Comparison of ENCODE assay signal across 17 cellular contexts in the genomic region with DNA sequence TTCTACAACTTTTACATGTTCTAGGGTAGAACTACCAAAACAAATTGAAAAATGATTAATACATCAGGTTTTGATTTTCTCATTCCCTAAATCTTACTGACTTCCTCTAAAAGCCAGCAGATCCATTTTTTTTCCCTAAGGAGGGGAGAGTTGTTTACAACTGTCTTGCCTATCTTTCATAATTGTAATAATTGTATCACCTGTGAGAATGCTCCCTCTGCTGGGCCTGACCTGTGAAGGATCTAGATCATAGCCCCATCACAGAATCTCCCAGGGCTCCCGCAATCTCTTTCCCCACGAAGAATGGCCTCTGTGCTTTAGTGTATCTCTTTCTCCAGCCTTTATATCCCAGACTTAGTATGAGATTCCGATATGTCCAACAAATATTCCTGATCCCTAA. TPM values are rescaled to one million over a fixed set of nuclear protein-coding genes. Genes with fewer than 3 reads are reported as not detected.
DNase-seq lines count a peak whose midpoint lies in the region; ATAC-seq, FAIRE-seq and TF ChIP-seq lines count a peak whose summit lies in the region.
"Had no signal": no experiment of that assay in that cellular context is flagged by ENCODE, and none has a peak within 500 bp of the region (broad histone marks: within the 10 kb centered on the region; RNA-seq: fewer than 3 reads in every experiment).

No MANE protein-coding gene starts in this region.

- no peak overlapping the region for H2AFZ ChIP-seq in GM12878 (ENCODE audit: control insufficient read depth, low read depth, low read length)

- no peaks in the 10 kb centered on the region for H3K36me3 Mint-ChIP-seq in natural killer cell
- no peaks in the 10 kb centered on the region for H3K36me3 Mint-ChIP-seq in natural killer cell treated with Interleukin-12 subunit alpha and Interleukin-12 subunit beta and Interleukin-15 and Interleukin-18, amount 100 ng/mL, for 72 hours
- H3K36me3 Mint-ChIP-seq: CD4-positive, CD25-positive, alpha-beta regulatory T cell had no signal

- CTCF ChIA-PET in GM12878 (lab: Yijun Ruan, JAX) = interaction anchor here (0.8 to 14.3 kb wide), 15 partner anchors 12 to 62 kb away, joined by 3 to 96 read pairs (median 6); a partner anchor contains a TSS

- WGBS in GM12878 (ENCODE audit: insufficient coverage, insufficient replicate concordance, low lambda C conversion rate, missing lambda C conversion rate) = 68% methylated on average over 3 of the region's 3 CpGs
- WGBS in thyroid gland, 2 donors = 93 to 97% methylated on average over 3 of the region's 3 CpGs

- RAD21 ChIA-PET in GM12878 (lab: Charles Lee; ENCODE audit: unreplicated experiment) = interaction anchor here (1.2 to 2.6 kb wide), 5 partner anchors 12 to 41 kb away, joined by 3 to 12 read pairs (median 4); no protein-coding TSS in a partner anchor

- no peak overlapping the region for H3K4me3 Mint-ChIP-seq in natural killer cell
- H3K4me3 Mint-ChIP-seq in natural killer cell treated with Interleukin-12 subunit alpha and Interleukin-12 subunit beta and Interleukin-15 and Interleukin-18, amount 100 ng/mL, for 72 hours = no peak overlapping the region
- H3K4me3 Mint-ChIP-seq: activated T-helper 17 cell treated with anti-CD3 and anti-CD28 coated beads, Interleukin-2, amount 50 U/mL, for 72 hours had no signal

- peak; percentile 46; the same call in 1 of the 2 replicates for TF ChIP-seq RAD21 in GM12878 (IDR thresholded peaks at IDR 0.05; ENCODE audit: insufficient read depth, low read depth, low read length)

- ATAC-seq in natural killer cell = peak in 2 of 3 donors; percentile 26 to 47
- ATAC-seq in natural killer cell treated with Interleukin-12 subunit alpha and Interleukin-12 subunit beta and Interleukin-15 and Interleukin-18, amount 100 ng/mL, for 72 hours = no peak
- ATAC-seq in GM12878 = no peak
- no peak for ATAC-seq in stimulated activated naive CD8-positive, alpha-beta T cell treated with anti-CD3 and anti-CD28 coated beads, Interleukin-15, Interleukin-2, amounts not matched to agents 100 U/mL and 50 U/mL, for 24 hours
- ATAC-seq in HG02610 (IDR thresholded peaks at IDR 0.05; ENCODE audit: unreplicated experiment) = no peak
- ATAC-seq: activated T-helper 17 cell treated with anti-CD3 and anti-CD28 coated beads, Interleukin-2, amount 50 U/mL, for 72 hours; body of pancreas; left lung had no signal

- TF ChIP-seq POLR2A in GM12878 (IDR thresholded peaks at IDR 0.05; ENCODE audit: low read depth, low read length) (no peak), thyroid gland (IDR thresholded peaks at IDR 0.05) (no peak)

- SMC1A ChIA-PET in GM12878 (lab: Charles Lee; ENCODE audit: uncharacterized antibody, unreplicated experiment) = interaction anchor here (1.0 to 5.3 kb wide), 8 partner anchors 12 to 88 kb away, joined by 3 to 60 read pairs (median 4); a partner anchor contains a TSS

- no TSS peak for BruUV-seq in GM12878 (replicated peaks; lab: Mats Ljungman, UMichigan)

- H3K4me1 ChIP-seq in GM12878 (ENCODE audit: control insufficient read depth, insufficient read depth, low read length) (peaks cover 12% of the 10 kb centered on the region), thyroid gland (peaks cover 5 to 6% of the 10 kb centered on the region in 2 donors)

- H3K9ac ChIP-seq in GM12878 (ENCODE audit: control insufficient read depth, insufficient read depth, low read length) = no peak overlapping the region

- peaks cover 30 to 42% of the 10 kb centered on the region in 2 donors for H3K27me3 Mint-ChIP-seq in natural killer cell (ENCODE audit: low read depth in 2 of 2)
- peaks cover 35 to 57% of the 10 kb centered on the region in 2 donors for H3K27me3 Mint-ChIP-seq in natural killer cell treated with Interleukin-12 subunit alpha and Interleukin-12 subunit beta and Interleukin-15 and Interleukin-18, amount 100 ng/mL, for 72 hours

- no peaks in the 10 kb centered on the region for H3K9me3 Mint-ChIP-seq in natural killer cell
- H3K9me3 Mint-ChIP-seq in natural killer cell treated with Interleukin-12 subunit alpha and Interleukin-12 subunit beta and Interleukin-15 and Interleukin-18, amount 100 ng/mL, for 72 hours = no peaks in the 10 kb centered on the region
- H3K9me3 Mint-ChIP-seq: activated T-helper 17 cell treated with anti-CD3 and anti-CD28 coated beads, Interleukin-2, amount 50 U/mL, for 72 hours had no signal

- H3K79me2 ChIP-seq in GM12878 (ENCODE audit: control insufficient read depth, insufficient read depth, low read length) = peaks cover 28% of the 10 kb centered on the region

- H3K27ac Mint-ChIP-seq in natural killer cell = no peak overlapping the region
- no peak overlapping the region for H3K27ac Mint-ChIP-seq in natural killer cell treated with Interleukin-12 subunit alpha and Interleukin-12 subunit beta and Interleukin-15 and Interleukin-18, amount 100 ng/mL, for 72 hours
- H3K27ac Mint-ChIP-seq: activated T-helper 17 cell treated with anti-CD3 and anti-CD28 coated beads, Interleukin-2, amount 50 U/mL, for 72 hours; CD4-positive, CD25-positive, alpha-beta regulatory T cell had no signal

- FAIRE-seq in GM12878 (lab: Jason Lieb, UNC) = no peak
- FAIRE-seq: endometrium, GM19239 had no signal

- no peak overlapping the region for H3K4me2 ChIP-seq in GM12878 (ENCODE audit: control insufficient read depth, insufficient read depth)

- no peaks in the 10 kb centered on the region for H3K27me3 ChIP-seq in GM12878 (replicated peaks in 1 of 2; ENCODE audit: control insufficient read depth in 2 of 2, insufficient read depth in 2 of 2, low read length in 1 of 2)
- H3K27me3 ChIP-seq in thyroid gland = no peaks in the 10 kb centered on the region
- H3K27me3 ChIP-seq: body of pancreas, left lung had no signal

- POLR2A ChIA-PET in GM12878 (lab: Charles Lee) = interaction anchor here (1.1 to 17.8 kb wide), 4 partner anchors 11 to 31 kb away, joined by 4 to 441 read pairs (median 4); a partner anchor contains a TSS

- peak; percentile 9 for TF ChIP-seq CTCF in natural killer cell (IDR thresholded peaks at IDR 0.05)
- TF ChIP-seq CTCF in GM12878 (IDR thresholded peaks at IDR 0.05 in 2 of 3, conservative IDR thresholded peaks at IDR 0.05 in 1 of 3; ENCODE audit: control insufficient read depth in 2 of 3, extremely low read depth in 1 of 3, insufficient read depth in 1 of 3, low read depth in 3 of 3, low read length in 3 of 3) = peak; percentile 33 to 41 (median 39); a peak in 4 of 6 replicates
- TF ChIP-seq CTCF in thyroid gland (IDR thresholded peaks at IDR 0.05) = no peak

- H3K27ac ChIP-seq in GM12878 (ENCODE audit: control insufficient read depth, insufficient read depth) (no peak overlapping the region), thyroid gland (no peak overlapping the region)
- H3K27ac ChIP-seq: body of pancreas, left lung had no signal

- H3K36me3 ChIP-seq in GM12878 (ENCODE audit: control insufficient read depth in 2 of 2, insufficient read depth in 2 of 2, low read length in 1 of 2) (no peaks in the 10 kb centered on the region; a peak in 1 of 4 replicates), thyroid gland (no peaks in the 10 kb centered on the region)
- H3K36me3 ChIP-seq: left lung had no signal

- H3K9me3 ChIP-seq in GM12878 (replicated peaks; ENCODE audit: control insufficient read depth, insufficient read depth, low read length) = no peaks in the 10 kb centered on the region
- H3K9me3 ChIP-seq in thyroid gland = no peaks in the 10 kb centered on the region
- H3K9me3 ChIP-seq: body of pancreas, left lung had no signal

- DNase-seq in natural killer cell (no peak), HuH-7 (ENCODE audit: low spot score) (peak; percentile 41), GM12878 (ENCODE audit: low read depth, low spot score) (no peak), thyroid gland (no peak), NCI-H446 (lab: John Stamatoyannopoulos, UW) (no peak)
- DNase-seq in natural killer cell treated with Interleukin-12 subunit alpha and Interleukin-12 subunit beta and Interleukin-15 and Interleukin-18, amount 100 ng/mL, for 72 hours (ENCODE audit: low spot score) = no peak
- DNase-seq in stimulated activated naive CD8-positive, alpha-beta T cell treated with anti-CD3 and anti-CD28 coated beads, Interleukin-15, Interleukin-2, amounts not matched to agents 100 U/mL and 50 U/mL, for 24 hours = no peak
- DNase-seq: activated CD4-positive, alpha-beta T cell treated with anti-CD3 and anti-CD28 coated beads for 4 hours; body of pancreas; left lung; NCI-H1436 had no signal

- no peaks in the 10 kb centered on the region for H4K20me1 ChIP-seq in GM12878 (ENCODE audit: control insufficient read depth, insufficient read depth)

- peaks cover 0 to 4% of the 10 kb centered on the region in 2 donors for H3K4me1 Mint-ChIP-seq in natural killer cell
- H3K4me1 Mint-ChIP-seq in natural killer cell treated with Interleukin-12 subunit alpha and Interleukin-12 subunit beta and Interleukin-15 and Interleukin-18, amount 100 ng/mL, for 72 hours (ENCODE audit: low read depth in 2 of 2) = peaks cover 0 to 3% of the 10 kb centered on the region in 2 donors

- in situ Hi-C loops in GM12878 (cut with MboI) = no loop called here

- no peak for TF ChIP-seq EP300 in GM12878 (IDR thresholded peaks at IDR 0.05; ENCODE audit: borderline replicate concordance in 1 of 2, control insufficient read depth in 1 of 2, low read depth in 2 of 2, low read length in 2 of 2)

- intact Hi-C loops in natural killer cell (cut with micrococcal nuclease) (no loop called here), GM12878 (cut with micrococcal nuclease; ENCODE audit: unreplicated experiment) (loop anchor here (1.0 kb wide), 1 partner anchor 61 kb away; a partner anchor contains a TSS), thyroid gland (cut with DNase I) (no loop called here)

- no peak overlapping the region for H3K4me3 ChIP-seq in GM12878
- H3K4me3 ChIP-seq in thyroid gland (replicated peaks in 1 of 3) = no peak overlapping the region
- H3K4me3 ChIP-seq: body of pancreas, left lung had no signal

RNA-seq across cellular contexts. Expression of a gene that starts 9.1 kb away (rescaled TPM):
- total RNA-seq in natural killer cell (1 to 10 TPM in 1 of 3 donors, under 1 TPM in 2; 0.43 to 2.0 (median 0.93) TPM), GM12878 (2014; rRNA removed) (19.4 and 22.2 TPM in 2 replicates), GM12878 (2014; rRNA removed; fragmentation: Illumina TruSeq; extraction: Trizol) (11.9 TPM in 2 replicates), GM12878 (2021) (25.1 and 29.0 TPM in 2 replicates), thyroid gland (1 to 10 TPM in 3 of 4 donors, under 1 TPM in 1; 0.98 to 5.6 (median 2.2) TPM)
- total RNA-seq in natural killer cell treated with Interleukin-12 subunit alpha and Interleukin-12 subunit beta and Interleukin-15 and Interleukin-18, amount 100 ng/mL, for 72 hours = 1 to 10 TPM; 1.2 to 2.7 TPM
- 28.1 and 32.7 TPM in 2 replicates for total RNA-seq in GM12878 (2013; cell fraction: nucleolus; rRNA removed)
- 6.5 TPM for polyA plus RNA-seq in GM12878 (2011; ENCODE audit: low read depth)
- polyA plus RNA-seq in GM12878 (2011; rRNA removed) (37.6 and 40.9 TPM in 2 replicates), GM12878 (2014; fragmentation: Illumina TruSeq; extraction: Trizol) (16.2 and 16.6 TPM in 2 replicates), GM12878 (2014; fragmentation: Nextera tagmentation; extraction: Ambion mirVana) (1 to 10 TPM; 6.2 to 6.7 TPM), GM12878 (2014; rRNA removed) (32.8 and 33.3 TPM in 2 replicates), GM12878 (2016; fragmentation: Nextera tagmentation; extraction: Ambion mirVana) (10 to 100 TPM; 27.3 to 31.2 TPM)
- 50.1 and 55.1 TPM in 2 replicates for polyA plus RNA-seq in GM12878 (2011; cell fraction: cytosol; rRNA removed)
- 99.3 and 126 TPM in 2 replicates for polyA plus RNA-seq in GM12878 (2011; cell fraction: nucleus; rRNA removed)
- 13.4 and 15.8 TPM in 2 replicates for polyA plus RNA-seq in GM12878 (2012)
- polyA minus RNA-seq in GM12878 (2011; rRNA and poly(A)+ RNA removed) = 35.9 and 53.6 TPM in 2 replicates
- 12.8 and 14.6 TPM in 2 replicates for polyA minus RNA-seq in GM12878 (2011; cell fraction: cytosol; rRNA and poly(A)+ RNA removed)
- polyA minus RNA-seq in GM12878 (2011; cell fraction: nucleus; rRNA and poly(A)+ RNA removed) = 21.5 and 28.7 TPM in 2 replicates

RNA-seq across cellular contexts. Expression of a gene that starts 9.9 kb away (rescaled TPM):
- total RNA-seq in natural killer cell (10 to 100 TPM; 17.4 to 24.9 (median 23.9) TPM), GM12878 (2014; rRNA removed) (90.7 and 104 TPM in 2 replicates), GM12878 (2014; rRNA removed; fragmentation: Illumina TruSeq; extraction: Trizol) (28.3 and 31.0 TPM in 2 replicates), GM12878 (2021) (82.2 and 91.5 TPM in 2 replicates), thyroid gland (10 to 100 TPM; 14.4 to 19.4 (median 18.4) TPM)
- 10 to 100 TPM; 27.4 to 34.4 TPM for total RNA-seq in natural killer cell treated with Interleukin-12 subunit alpha and Interleukin-12 subunit beta and Interleukin-15 and Interleukin-18, amount 100 ng/mL, for 72 hours
- total RNA-seq in GM12878 (2013; cell fraction: nucleolus; rRNA removed) = 32.8 and 37.1 TPM in 2 replicates
- polyA plus RNA-seq in GM12878 (2011; ENCODE audit: low read depth) = 17.7 TPM
- polyA plus RNA-seq in GM12878 (2011; rRNA removed) (17.6 and 30.8 TPM in 2 replicates), GM12878 (2014; fragmentation: Illumina TruSeq; extraction: Trizol) (13.3 and 40.3 TPM in 2 replicates), GM12878 (2014; fragmentation: Nextera tagmentation; extraction: Ambion mirVana) (1 to 10 TPM; 1.4 to 6.3 TPM), GM12878 (2014; rRNA removed) (79.1 and 99.6 TPM in 2 replicates), GM12878 (2016; fragmentation: Nextera tagmentation; extraction: Ambion mirVana) (10 to 100 TPM; 81.6 to 89.4 TPM)
- polyA plus RNA-seq in GM12878 (2011; cell fraction: cytosol; rRNA removed) = 38.2 and 54.7 TPM in 2 replicates
- 79.5 and 102 TPM in 2 replicates for polyA plus RNA-seq in GM12878 (2011; cell fraction: nucleus; rRNA removed)
- 45.5 and 50.5 TPM in 2 replicates for polyA plus RNA-seq in GM12878 (2012)
- 19.7 and 49.8 TPM in 2 replicates for polyA minus RNA-seq in GM12878 (2011; rRNA and poly(A)+ RNA removed)
- polyA minus RNA-seq in GM12878 (2011; cell fraction: cytosol; rRNA and poly(A)+ RNA removed) = 18.7 and 22.8 TPM in 2 replicates
- 38.7 and 57.0 TPM in 2 replicates for polyA minus RNA-seq in GM12878 (2011; cell fraction: nucleus; rRNA and poly(A)+ RNA removed)

RNA-seq across cellular contexts. Expression of a gene that starts 14.9 kb away (rescaled TPM):
- total RNA-seq in natural killer cell = 10 to 100 TPM; 32.1 to 47.6 (median 45.2) TPM
- total RNA-seq in natural killer cell treated with Interleukin-12 subunit alpha and Interleukin-12 subunit beta and Interleukin-15 and Interleukin-18, amount 100 ng/mL, for 72 hours = 100 to 1,000 TPM in 1 of 2 donors, 10 to 100 TPM in 1; 93.1 to 100 TPM
- total RNA-seq in GM12878 (2013; cell fraction: nucleolus; rRNA removed) = 41.0 and 54.6 TPM in 2 replicates
- 73.9 and 77.4 TPM in 2 replicates for total RNA-seq in GM12878 (2014; rRNA removed)
- total RNA-seq in GM12878 (2014; rRNA removed; fragmentation: Illumina TruSeq; extraction: Trizol) = 48.7 and 51.8 TPM in 2 replicates
- total RNA-seq in GM12878 (2021) = 62.2 and 64.5 TPM in 2 replicates
- 24.0 TPM for polyA plus RNA-seq in GM12878 (2011; ENCODE audit: low read depth)
- 34.3 and 46.9 TPM in 2 replicates for polyA plus RNA-seq in GM12878 (2011; rRNA removed)
- polyA plus RNA-seq in GM12878 (2011; cell fraction: cytosol; rRNA removed) = 68.5 and 72.9 TPM in 2 replicates
- polyA plus RNA-seq in GM12878 (2011; cell fraction: nucleus; rRNA removed) = 110 and 113 TPM in 2 replicates
- 41.1 and 51.2 TPM in 2 replicates for polyA plus RNA-seq in GM12878 (2012)
- 39.7 and 45.1 TPM in 2 replicates for polyA plus RNA-seq in GM12878 (2014; fragmentation: Illumina TruSeq; extraction: Trizol)
- polyA plus RNA-seq in GM12878 (2014; fragmentation: Nextera tagmentation; extraction: Ambion mirVana) = 10 to 100 TPM; 42.3 to 46.4 TPM
- 68.3 and 70.5 TPM in 2 replicates for polyA plus RNA-seq in GM12878 (2014; rRNA removed)
- 10 to 100 TPM; 60.6 to 61.4 TPM for polyA plus RNA-seq in GM12878 (2016; fragmentation: Nextera tagmentation; extraction: Ambion mirVana)
- polyA minus RNA-seq in GM12878 (2011; rRNA and poly(A)+ RNA removed) = 47.2 and 71.4 TPM in 2 replicates
- polyA minus RNA-seq in GM12878 (2011; cell fraction: cytosol; rRNA and poly(A)+ RNA removed) = 13.1 and 14.5 TPM in 2 replicates
- 44.7 and 56.4 TPM in 2 replicates for polyA minus RNA-seq in GM12878 (2011; cell fraction: nucleus; rRNA and poly(A)+ RNA removed)
- 10 to 100 TPM; 27.3 to 45.9 (median 37.5) TPM for total RNA-seq in thyroid gland

RNA-seq across cellular contexts. Expression of a gene that starts 15.1 kb away (rescaled TPM):
- total RNA-seq in natural killer cell (100 to 1,000 TPM; 234 to 242 (median 237) TPM), GM12878 (2014; rRNA removed) (151 and 152 TPM in 2 replicates), GM12878 (2014; rRNA removed; fragmentation: Illumina TruSeq; extraction: Trizol) (104 and 107 TPM in 2 replicates), GM12878 (2021) (127 and 128 TPM in 2 replicates), thyroid gland (100 to 1,000 TPM in 3 of 4 donors, 10 to 100 TPM in 1; 93.7 to 168 (median 112) TPM)
- total RNA-seq in natural killer cell treated with Interleukin-12 subunit alpha and Interleukin-12 subunit beta and Interleukin-15 and Interleukin-18, amount 100 ng/mL, for 72 hours = 100 to 1,000 TPM; 190 to 233 TPM
- 142 and 147 TPM in 2 replicates for total RNA-seq in GM12878 (2013; cell fraction: nucleolus; rRNA removed)
- polyA plus RNA-seq in GM12878 (2011; ENCODE audit: low read depth) = 55.2 TPM
- polyA plus RNA-seq in GM12878 (2011; rRNA removed) (71.4 and 106 TPM in 2 replicates), GM12878 (2014; fragmentation: Illumina TruSeq; extraction: Trizol) (137 and 147 TPM in 2 replicates), GM12878 (2014; fragmentation: Nextera tagmentation; extraction: Ambion mirVana) (10 to 100 TPM; 39.1 to 56.5 TPM), GM12878 (2014; rRNA removed) (212 and 215 TPM in 2 replicates), GM12878 (2016; fragmentation: Nextera tagmentation; extraction: Ambion mirVana) (100 to 1,000 TPM; 187 to 204 TPM)
- polyA plus RNA-seq in GM12878 (2011; cell fraction: cytosol; rRNA removed) = 160 and 189 TPM in 2 replicates
- polyA plus RNA-seq in GM12878 (2011; cell fraction: nucleus; rRNA removed) = 745 and 873 TPM in 2 replicates
- polyA plus RNA-seq in GM12878 (2012) = 109 and 110 TPM in 2 replicates
- 80.1 and 134 TPM in 2 replicates for polyA minus RNA-seq in GM12878 (2011; rRNA and poly(A)+ RNA removed)
- polyA minus RNA-seq in GM12878 (2011; cell fraction: cytosol; rRNA and poly(A)+ RNA removed) = 40.2 and 55.4 TPM in 2 replicates
- polyA minus RNA-seq in GM12878 (2011; cell fraction: nucleus; rRNA and poly(A)+ RNA removed) = 167 and 238 TPM in 2 replicates

RNA-seq across cellular contexts. Expression of a gene that starts 18.6 kb away (rescaled TPM):
- under 1 TPM in 2 of 3 donors, not detected in 1; 0.21 to 0.43 TPM for total RNA-seq in natural killer cell
- total RNA-seq in natural killer cell treated with Interleukin-12 subunit alpha and Interleukin-12 subunit beta and Interleukin-15 and Interleukin-18, amount 100 ng/mL, for 72 hours = 1 to 10 TPM in 1 of 2 donors, under 1 TPM in 1; 0.55 to 1.0 TPM
- 1.8 and 2.2 TPM in 2 replicates for total RNA-seq in GM12878 (2013; cell fraction: nucleolus; rRNA removed)
- total RNA-seq in GM12878 (2014; rRNA removed) = 0.34 and 1.2 TPM in 2 replicates
- 0.67 and 0.78 TPM in 2 replicates for total RNA-seq in GM12878 (2014; rRNA removed; fragmentation: Illumina TruSeq; extraction: Trizol)
- total RNA-seq in GM12878 (2021) = 0.85 and 0.98 TPM in 2 replicates
- polyA plus RNA-seq in GM12878 (2011; ENCODE audit: low read depth) = 1.1 TPM
- polyA plus RNA-seq in GM12878 (2011; rRNA removed) = 0.46 and 0.87 TPM in 2 replicates
- 0.60 and 0.79 TPM in 2 replicates for polyA plus RNA-seq in GM12878 (2011; cell fraction: cytosol; rRNA removed)
- 7.3 and 10.0 TPM in 2 replicates for polyA plus RNA-seq in GM12878 (2011; cell fraction: nucleus; rRNA removed)
- polyA plus RNA-seq in GM12878 (2012) = 1.2 TPM in 2 replicates
- 0.96 and 1.7 TPM in 2 replicates for polyA plus RNA-seq in GM12878 (2014; fragmentation: Illumina TruSeq; extraction: Trizol)
- polyA plus RNA-seq in GM12878 (2014; fragmentation: Nextera tagmentation; extraction: Ambion mirVana) = under 1 TPM; 0.63 to 0.73 TPM
- polyA plus RNA-seq in GM12878 (2014; rRNA removed) = 1.5 and 1.6 TPM in 2 replicates
- polyA plus RNA-seq in GM12878 (2016; fragmentation: Nextera tagmentation; extraction: Ambion mirVana) = 1 to 10 TPM; 1.1 to 2.1 TPM
- polyA minus RNA-seq in GM12878 (2011; rRNA and poly(A)+ RNA removed) = 0.46 and 1.0 TPM in 2 replicates
- not detected in 2 replicates for polyA minus RNA-seq in GM12878 (2011; cell fraction: cytosol; rRNA and poly(A)+ RNA removed)
- polyA minus RNA-seq in GM12878 (2011; cell fraction: nucleus; rRNA and poly(A)+ RNA removed) = 1.9 and 2.1 TPM in 2 replicates
- total RNA-seq in thyroid gland = not detected
- total RNA-seq: subcutaneous adipose tissue had no signal
- polyA plus RNA-seq: CD4-positive, CD25-positive, alpha-beta regulatory T cell had no signal

Comparison
In these comparisons a context has a peak if more than half of its experiments do, and no peak if none do; other contexts are left out.
1. ATAC-seq: peak in natural killer cell (2 of 3); none in natural killer cell treated with Interleukin-12 subunit alpha and Interleukin-12 subunit beta and Interleukin-15 and Interleukin-18, amount 100 ng/mL, for 72 hours (0 of 2), GM12878 (single experiment), stimulated activated naive CD8-positive, alpha-beta T cell treated with anti-CD3 and anti-CD28 coated beads, Interleukin-15, Interleukin-2, amounts not matched to agents 100 U/mL and 50 U/mL, for 24 hours (single experiment) and HG02610 (single experiment).
2. CTCF ChIP-seq: peak in natural killer cell (single experiment) and GM12878 (3 of 3); none in thyroid gland (0 of 6).